ENCODE assay signal across 8 cellular contexts in the genomic region with DNA sequence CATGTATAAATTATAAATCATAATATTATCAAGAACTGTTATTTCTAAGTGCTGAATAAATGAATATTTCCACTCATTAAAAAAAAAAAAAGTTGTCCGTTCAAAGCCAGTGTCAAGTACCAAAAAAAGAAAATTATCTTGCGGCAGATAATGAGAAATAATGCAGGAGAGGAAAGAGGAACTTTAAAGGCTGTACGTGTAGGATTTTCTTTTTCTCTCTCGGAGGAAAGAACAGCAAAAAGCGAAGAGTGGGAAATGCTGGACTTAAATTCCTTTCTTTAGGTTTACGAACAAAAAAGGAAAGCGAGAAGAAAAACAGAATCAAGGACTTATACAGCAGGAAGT. TPM values are rescaled to one million over a fixed set of nuclear protein-coding genes. Genes with fewer than 3 reads are reported as not detected.
DNase-seq lines count a peak whose midpoint lies in the region; ATAC-seq, FAIRE-seq and TF ChIP-seq lines count a peak whose summit lies in the region.

No MANE protein-coding gene starts in this region.

- H3K36me3 ChIP-seq in A673 (ENCODE audit: insufficient read depth, low read length, poor library complexity, severe bottlenecking) (no peaks in the 10 kb centered on the region), IMR-90 (ENCODE audit: control insufficient read depth, insufficient read depth, low read length) (no peaks in the 10 kb centered on the region), bronchial epithelial cell (ENCODE audit: control insufficient read depth, insufficient read depth, low read length) (no peaks in the 10 kb centered on the region), mucosa of rectum (ENCODE audit: control insufficient read depth in 2 of 2, insufficient read depth in 2 of 2, low read length in 2 of 2) (no peaks in the 10 kb centered on the region)

- peak overlapping the region; percentile 92 for H2AFZ ChIP-seq in IMR-90 (replicated peaks; ENCODE audit: low read length, poor library complexity)

- no peak overlapping the region for H2AK5ac ChIP-seq in IMR-90 (ENCODE audit: low read depth, low read length)

- H3K9me3 ChIP-seq in A673 (ENCODE audit: low read depth, low read length, poor library complexity, severe bottlenecking) (no peaks in the 10 kb centered on the region), IMR-90 (ENCODE audit: control insufficient read depth, insufficient read depth, low read length) (no peaks in the 10 kb centered on the region), mucosa of rectum (ENCODE audit: control insufficient read depth in 2 of 2, low read length in 2 of 2) (no peaks in the 10 kb centered on the region)

- peak overlapping the region; percentile 93 for H2BK5ac ChIP-seq in IMR-90 (ENCODE audit: low read depth, low read length, poor library complexity, severe bottlenecking)

- peak overlapping the region; percentile 98; the same call in 1 of the 3 replicates for H2BK15ac ChIP-seq in IMR-90 (ENCODE audit: low read depth, low read length)

- TF ChIP-seq CTCF in A673 (conservative IDR thresholded peaks at IDR 0.05; ENCODE audit: low read depth, low read length) (no peak), IMR-90 (conservative IDR thresholded peaks at IDR 0.05; ENCODE audit: low read depth, low read length) (no peak), bronchial epithelial cell (IDR thresholded peaks at IDR 0.05; ENCODE audit: insufficient read depth, low read length, severe bottlenecking) (no peak)

- peaks cover 3% of the 10 kb centered on the region for H3K9me1 ChIP-seq in IMR-90 (ENCODE audit: insufficient read depth, low read length)

- POLR2A ChIA-PET in A673 (lab: Charles Lee; ENCODE audit: low non-redundant PET): no interaction called here
- POLR2A ChIA-PET in IMR-90 (lab: Charles Lee; ENCODE audit: unreplicated experiment): no interaction called here

- no peak for FAIRE-seq in bronchial epithelial cell (lab: Jason Lieb, UNC)

- peak overlapping the region; percentile 94 for H3K9ac ChIP-seq in IMR-90 (ENCODE audit: low read depth, low read length)
- H3K9ac ChIP-seq in mucosa of rectum (ENCODE audit: low read depth in 1 of 2, low read length in 2 of 2): peak overlapping the region; percentile 91 to 92

- TF ChIP-seq POLR2A in IMR-90 (IDR thresholded peaks at IDR 0.05; ENCODE audit: low read depth, low read length): no peak

- DNase-seq in A673 (ENCODE audit: low spot score) (no peak), IMR-90 (no peak), bronchial epithelial cell (ENCODE audit: low read depth) (no peak), ACHN (no peak), NCI-H1048 (lab: John Stamatoyannopoulos, UW) (no peak), OCI-M2 (lab: John Stamatoyannopoulos, UW; ENCODE audit: unreplicated experiment) (no peak)

- peak overlapping the region; percentile 93; the same call in 1 of the 2 replicates for H3K4ac ChIP-seq in IMR-90 (ENCODE audit: low read depth, low read length)

- H4K5ac ChIP-seq in IMR-90 (ENCODE audit: low read depth, low read length): peak overlapping the region; percentile 95; the same call in 1 of the 2 replicates

- in situ Hi-C loops in IMR-90 (cut with MboI; ENCODE audit: low sequenced_read_pairs) (no loop called here), ACHN (cut with HindIII; ENCODE audit: low pct_ligation_motif_present, low pct_unique_long_range_greater_than_20kb, low sequenced_read_pairs) (no loop called here)

- dilution Hi-C loops in IMR-90 (cut with HindIII; ENCODE audit: low sequenced_read_pairs, unreplicated experiment): no loop called here

- intact Hi-C loops in A673 (cut with micrococcal nuclease; ENCODE audit: unreplicated experiment): loop anchor here (2.0 to 10.0 kb wide), 5 partner anchors 259 to 965 kb away; no protein-coding TSS in a partner anchor
- intact Hi-C loops in IMR-90 (cut with micrococcal nuclease): loop anchor here (1.0 to 10.0 kb wide), 6 partner anchors 87 to 365 kb away; a partner anchor contains a TSS

- H3K27ac ChIP-seq in A673 (ENCODE audit: low read depth, low read length, poor library complexity, severe bottlenecking): peak overlapping the region; percentile 70
- peak overlapping the region; percentile 98 for H3K27ac ChIP-seq in IMR-90 (ENCODE audit: insufficient read depth, low read length)
- peak overlapping the region; percentile 77 to 87 for H3K27ac ChIP-seq in mucosa of rectum (ENCODE audit: low read depth in 2 of 2, low read length in 2 of 2)

- no peaks in the 10 kb centered on the region for H4K20me1 ChIP-seq in IMR-90 (ENCODE audit: insufficient read depth, low read length)

- peak overlapping the region; percentile 91 to 97 for H4K8ac ChIP-seq in IMR-90 (ENCODE audit: low read depth in 2 of 2, low read length in 2 of 2)

- no peaks in the 10 kb centered on the region for H3K27me3 ChIP-seq in A673 (replicated peaks; ENCODE audit: insufficient read depth, low read depth, low read length, poor library complexity)
- H3K27me3 ChIP-seq in IMR-90 (ENCODE audit: control insufficient read depth, insufficient read depth, low read length): no peaks in the 10 kb centered on the region
- H3K27me3 ChIP-seq in bronchial epithelial cell (ENCODE audit: control insufficient read depth, insufficient read depth, low read length): no peaks in the 10 kb centered on the region
- H3K27me3 ChIP-seq in mucosa of rectum (ENCODE audit: control insufficient read depth in 2 of 2, insufficient read depth in 2 of 2, low read length in 2 of 2): no peaks in the 10 kb centered on the region

- BruUV-seq in A673 (replicated peaks; lab: Mats Ljungman, UMichigan) (TSS peak; percentile 86), IMR-90 (replicated peaks; lab: Mats Ljungman, UMichigan) (TSS peak; percentile 80)

- ATAC-seq in IMR-90 (ENCODE audit: low read depth) (no peak), GM19351 (IDR thresholded peaks at IDR 0.05; ENCODE audit: unreplicated experiment) (no peak)

- H2AK9ac ChIP-seq in IMR-90 (replicated peaks; ENCODE audit: low read depth, low read length, poor library complexity): peak overlapping the region; percentile 80

- no peak for TF ChIP-seq RAD21 in IMR-90 (IDR thresholded peaks at IDR 0.05; ENCODE audit: low read length)

- no CpG with 5 or more reads among the region's 7 CpGs for WGBS in IMR-90 (ENCODE audit: extremely low coverage in 2 of 2, insufficient read length in 1 of 2), 2 experiments

- peak overlapping the region; percentile 97 for H3K14ac ChIP-seq in IMR-90 (replicated peaks; ENCODE audit: low read depth, low read length)

- H3K4me3 ChIP-seq in A673 (ENCODE audit: low read depth, low read length, poor library complexity, severe bottlenecking) (peak overlapping the region; percentile 41), IMR-90 (ENCODE audit: insufficient read depth, low read depth, low read length) (peak overlapping the region; percentile 90), bronchial epithelial cell (ENCODE audit: low read depth, low read length) (peak overlapping the region; percentile 45), mucosa of rectum (ENCODE audit: low read length in 2 of 2) (peak overlapping the region; percentile 90 to 94)

- H4K91ac ChIP-seq in IMR-90 (ENCODE audit: insufficient read depth, low read depth, low read length): peak overlapping the region; percentile 97; the same call in 1 of the 2 replicates

- peak overlapping the region; percentile 83; the same call in 1 of the 2 replicates for H2BK20ac ChIP-seq in IMR-90 (ENCODE audit: low read depth, low read length)

- CTCF ChIA-PET in A673 (lab: Charles Lee): interaction anchor here (0.5 to 1.2 kb wide), 8 partner anchors 226 to 962 kb away, joined by 3 to 7 read pairs (median 5); a partner anchor contains a TSS
- CTCF ChIA-PET in IMR-90 (lab: Yijun Ruan, JAX): interaction anchor here (0.6 to 1.5 kb wide), 11 partner anchors 11 to 440 kb away, joined by 3 to 7 read pairs (median 3); a partner anchor contains a TSS

- peak overlapping the region; percentile 97 for H3K4me2 ChIP-seq in IMR-90 (ENCODE audit: low read depth, low read length)

- H2BK120ac ChIP-seq in IMR-90 (ENCODE audit: low read depth, low read length): peak overlapping the region; percentile 97

- H3K79me1 ChIP-seq in IMR-90 (ENCODE audit: low read depth in 1 of 2, low read length in 2 of 2): peaks cover 3 to 6% of the 10 kb centered on the region in 2 experiments; a peak in 2 of 4 replicates

- peak overlapping the region; percentile 98 for H3K23ac ChIP-seq in IMR-90 (ENCODE audit: low read depth, low read length)

- peak overlapping the region; percentile 84 for H3K56ac ChIP-seq in IMR-90 (ENCODE audit: extremely low read depth, insufficient read depth, low read length)

- H3K4me1 ChIP-seq in A673 (ENCODE audit: insufficient read depth, low read length, poor library complexity, severe bottlenecking): peaks cover 13% of the 10 kb centered on the region
- H3K4me1 ChIP-seq in IMR-90 (ENCODE audit: control insufficient read depth, insufficient read depth, low read length): peaks cover 7% of the 10 kb centered on the region
- H3K4me1 ChIP-seq in mucosa of rectum (ENCODE audit: control insufficient read depth in 2 of 2, insufficient read depth in 2 of 2, low read length in 2 of 2): peaks cover 3 to 4% of the 10 kb centered on the region in 2 donors

- peak overlapping the region; percentile 97 for H3K18ac ChIP-seq in IMR-90 (ENCODE audit: low read depth, low read length)

TF ChIP-seq in IMR-90, 13 proteins besides CTCF, POLR2A, EP300 and RAD21 (continues in another document):
- TF ChIP-seq RCOR1 (IDR thresholded peaks at IDR 0.05; ENCODE audit: insufficient replicate concordance, low read length) (no peak), CEBPB (IDR thresholded peaks at IDR 0.05; ENCODE audit: low read depth, low read length) (no peak), SMC3 (IDR thresholded peaks at IDR 0.05; ENCODE audit: low read depth, low read length) (no peak), BHLHE40 (IDR thresholded peaks at IDR 0.05; ENCODE audit: low read depth, low read length) (no peak), MXI1 (IDR thresholded peaks at IDR 0.05; ENCODE audit: borderline replicate concordance, low read depth, low read length) (no peak)

RNA-seq across cellular contexts. Expression of a gene that starts 1.0 kb away (rescaled TPM):
- total RNA-seq in A673 (2021) (not detected in 2 replicates), IMR-90 (2012; rRNA removed) (not detected in 2 replicates), bronchial epithelial cell (not detected in 2 replicates)
- not detected in 2 replicates for polyA plus RNA-seq in IMR-90 (2012; rRNA removed)
- polyA plus RNA-seq in IMR-90 (2012; cell fraction: cytosol; rRNA removed): not detected in 2 replicates
- polyA plus RNA-seq in IMR-90 (2012; cell fraction: nucleus; rRNA removed; ENCODE audit: low replicate concordance): not detected in 2 replicates

RNA-seq across cellular contexts. Expression of a gene that starts 43.2 kb away (rescaled TPM):
- 0.59 and 0.77 TPM in 2 replicates for total RNA-seq in A673 (2021)
- total RNA-seq in IMR-90 (2012; rRNA removed): 45.2 and 59.4 TPM in 2 replicates
- polyA plus RNA-seq in IMR-90 (2012; rRNA removed): 49.5 and 70.0 TPM in 2 replicates
- polyA plus RNA-seq in IMR-90 (2012; cell fraction: cytosol; rRNA removed): 13.7 and 35.1 TPM in 2 replicates
- polyA plus RNA-seq in IMR-90 (2012; cell fraction: nucleus; rRNA removed; ENCODE audit: low replicate concordance): 31.2 and 414 TPM in 2 replicates
- 5.6 and 8.2 TPM in 2 replicates for total RNA-seq in bronchial epithelial cell

Comparison
In these comparisons a context has a peak if more than half of its experiments do, and no peak if none do; other contexts are left out.
1. H3K4me3 ChIP-seq: peak in every context shown above with its lines; median percentile 92 in mucosa of rectum; 90 in IMR-90; 45 in bronchial epithelial cell; 41 in A673.